1 cellular context compared by ENCODE assay signal in the genomic region with DNA sequence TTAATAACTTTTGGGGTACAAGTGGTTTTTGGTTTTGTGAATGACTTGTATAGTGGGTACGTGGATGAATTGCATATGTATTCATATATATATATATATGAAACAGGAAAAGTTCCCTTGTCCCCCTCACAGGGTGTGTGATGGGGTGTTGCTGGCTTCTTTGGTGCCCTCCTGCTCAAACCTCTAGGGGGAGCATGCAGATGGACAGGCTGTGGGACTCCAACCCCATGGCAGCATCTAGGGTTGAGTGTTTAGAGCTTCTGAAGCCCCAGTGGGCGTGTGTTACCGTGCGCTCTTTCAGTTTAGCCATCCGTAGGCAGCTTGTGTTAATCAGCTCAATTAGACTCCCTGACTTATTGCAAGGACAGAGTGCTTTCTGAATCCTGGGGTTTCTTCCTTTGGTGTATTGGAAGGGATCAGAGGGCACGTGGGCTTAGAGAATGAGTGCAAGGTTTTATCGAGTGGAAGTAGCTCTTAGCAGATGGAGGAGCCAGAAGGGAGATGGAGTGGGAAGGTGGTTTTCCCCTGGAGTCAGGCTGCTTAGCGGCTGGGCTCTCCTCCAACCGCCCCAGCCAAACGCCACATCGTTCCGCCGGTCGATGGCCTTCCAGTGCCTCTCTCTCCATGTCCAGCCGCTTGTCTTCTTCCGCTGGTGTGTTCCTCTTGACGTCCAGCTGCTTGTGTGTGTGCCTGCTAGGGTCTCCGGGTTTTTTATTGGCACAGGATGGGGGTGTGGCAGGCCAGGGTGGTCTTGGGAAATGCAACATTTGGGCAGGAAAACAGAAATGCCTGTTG.
TF ChIP-seq lines count a peak whose summit lies in the region.

No MANE protein-coding gene starts in this region.

TF ChIP-seq in WTC11, 78 proteins besides CTCF, POLR2A, EP300 and RAD21 (continued from another document):
- TF ChIP-seq, protein P1, sequence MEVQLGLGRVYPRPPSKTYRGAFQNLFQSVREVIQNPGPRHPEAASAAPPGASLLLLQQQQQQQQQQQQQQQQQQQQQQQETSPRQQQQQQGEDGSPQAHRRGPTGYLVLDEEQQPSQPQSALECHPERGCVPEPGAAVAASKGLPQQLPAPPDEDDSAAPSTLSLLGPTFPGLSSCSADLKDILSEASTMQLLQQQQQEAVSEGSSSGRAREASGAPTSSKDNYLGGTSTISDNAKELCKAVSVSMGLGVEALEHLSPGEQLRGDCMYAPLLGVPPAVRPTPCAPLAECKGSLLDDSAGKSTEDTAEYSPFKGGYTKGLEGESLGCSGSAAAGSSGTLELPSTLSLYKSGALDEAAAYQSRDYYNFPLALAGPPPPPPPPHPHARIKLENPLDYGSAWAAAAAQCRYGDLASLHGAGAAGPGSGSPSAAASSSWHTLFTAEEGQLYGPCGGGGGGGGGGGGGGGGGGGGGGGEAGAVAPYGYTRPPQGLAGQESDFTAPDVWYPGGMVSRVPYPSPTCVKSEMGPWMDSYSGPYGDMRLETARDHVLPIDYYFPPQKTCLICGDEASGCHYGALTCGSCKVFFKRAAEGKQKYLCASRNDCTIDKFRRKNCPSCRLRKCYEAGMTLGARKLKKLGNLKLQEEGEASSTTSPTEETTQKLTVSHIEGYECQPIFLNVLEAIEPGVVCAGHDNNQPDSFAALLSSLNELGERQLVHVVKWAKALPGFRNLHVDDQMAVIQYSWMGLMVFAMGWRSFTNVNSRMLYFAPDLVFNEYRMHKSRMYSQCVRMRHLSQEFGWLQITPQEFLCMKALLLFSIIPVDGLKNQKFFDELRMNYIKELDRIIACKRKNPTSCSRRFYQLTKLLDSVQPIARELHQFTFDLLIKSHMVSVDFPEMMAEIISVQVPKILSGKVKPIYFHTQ (CRISPR knock-in tag; IDR thresholded peaks at IDR 0.05), result no peak
- TF ChIP-seq SMAD4 (CRISPR knock-in tag; IDR thresholded peaks at IDR 0.05) (no peak), ARID4B (CRISPR knock-in tag; IDR thresholded peaks at IDR 0.05; ENCODE audit: borderline replicate concordance) (no peak), KAT7 (CRISPR knock-in tag; IDR thresholded peaks at IDR 0.05; ENCODE audit: borderline replicate concordance) (no peak), ZNF219 (CRISPR knock-in tag; IDR thresholded peaks at IDR 0.05; ENCODE audit: borderline replicate concordance) (no peak), E2F5 (CRISPR knock-in tag; IDR thresholded peaks at IDR 0.05) (no peak), SMAD3 (CRISPR knock-in tag; IDR thresholded peaks at IDR 0.05; ENCODE audit: borderline replicate concordance) (no peak), MAX (CRISPR knock-in tag; IDR thresholded peaks at IDR 0.05) (no peak), ATF3 (CRISPR knock-in tag; conservative IDR thresholded peaks at IDR 0.05) (no peak), NR2C2 (CRISPR knock-in tag; IDR thresholded peaks at IDR 0.05) (no peak), SP1 (CRISPR knock-in tag; conservative IDR thresholded peaks at IDR 0.05) (no peak), NFATC4 (CRISPR knock-in tag; IDR thresholded peaks at IDR 0.05) (no peak)
- TF ChIP-seq, protein P2, sequence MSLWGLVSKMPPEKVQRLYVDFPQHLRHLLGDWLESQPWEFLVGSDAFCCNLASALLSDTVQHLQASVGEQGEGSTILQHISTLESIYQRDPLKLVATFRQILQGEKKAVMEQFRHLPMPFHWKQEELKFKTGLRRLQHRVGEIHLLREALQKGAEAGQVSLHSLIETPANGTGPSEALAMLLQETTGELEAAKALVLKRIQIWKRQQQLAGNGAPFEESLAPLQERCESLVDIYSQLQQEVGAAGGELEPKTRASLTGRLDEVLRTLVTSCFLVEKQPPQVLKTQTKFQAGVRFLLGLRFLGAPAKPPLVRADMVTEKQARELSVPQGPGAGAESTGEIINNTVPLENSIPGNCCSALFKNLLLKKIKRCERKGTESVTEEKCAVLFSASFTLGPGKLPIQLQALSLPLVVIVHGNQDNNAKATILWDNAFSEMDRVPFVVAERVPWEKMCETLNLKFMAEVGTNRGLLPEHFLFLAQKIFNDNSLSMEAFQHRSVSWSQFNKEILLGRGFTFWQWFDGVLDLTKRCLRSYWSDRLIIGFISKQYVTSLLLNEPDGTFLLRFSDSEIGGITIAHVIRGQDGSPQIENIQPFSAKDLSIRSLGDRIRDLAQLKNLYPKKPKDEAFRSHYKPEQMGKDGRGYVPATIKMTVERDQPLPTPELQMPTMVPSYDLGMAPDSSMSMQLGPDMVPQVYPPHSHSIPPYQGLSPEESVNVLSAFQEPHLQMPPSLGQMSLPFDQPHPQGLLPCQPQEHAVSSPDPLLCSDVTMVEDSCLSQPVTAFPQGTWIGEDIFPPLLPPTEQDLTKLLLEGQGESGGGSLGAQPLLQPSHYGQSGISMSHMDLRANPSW (CRISPR knock-in tag; conservative IDR thresholded peaks at IDR 0.05; ENCODE audit: low read depth), result no peak
- TF ChIP-seq, protein P3, sequence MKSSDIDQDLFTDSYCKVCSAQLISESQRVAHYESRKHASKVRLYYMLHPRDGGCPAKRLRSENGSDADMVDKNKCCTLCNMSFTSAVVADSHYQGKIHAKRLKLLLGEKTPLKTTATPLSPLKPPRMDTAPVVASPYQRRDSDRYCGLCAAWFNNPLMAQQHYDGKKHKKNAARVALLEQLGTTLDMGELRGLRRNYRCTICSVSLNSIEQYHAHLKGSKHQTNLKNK (CRISPR knock-in tag; IDR thresholded peaks at IDR 0.05), result no peak
- TF ChIP-seq, protein P4, sequence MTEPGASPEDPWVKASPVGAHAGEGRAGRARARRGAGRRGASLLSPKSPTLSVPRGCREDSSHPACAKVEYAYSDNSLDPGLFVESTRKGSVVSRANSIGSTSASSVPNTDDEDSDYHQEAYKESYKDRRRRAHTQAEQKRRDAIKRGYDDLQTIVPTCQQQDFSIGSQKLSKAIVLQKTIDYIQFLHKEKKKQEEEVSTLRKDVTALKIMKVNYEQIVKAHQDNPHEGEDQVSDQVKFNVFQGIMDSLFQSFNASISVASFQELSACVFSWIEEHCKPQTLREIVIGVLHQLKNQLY (CRISPR knock-in tag; IDR thresholded peaks at IDR 0.05), result no peak
- TF ChIP-seq, protein P5, sequence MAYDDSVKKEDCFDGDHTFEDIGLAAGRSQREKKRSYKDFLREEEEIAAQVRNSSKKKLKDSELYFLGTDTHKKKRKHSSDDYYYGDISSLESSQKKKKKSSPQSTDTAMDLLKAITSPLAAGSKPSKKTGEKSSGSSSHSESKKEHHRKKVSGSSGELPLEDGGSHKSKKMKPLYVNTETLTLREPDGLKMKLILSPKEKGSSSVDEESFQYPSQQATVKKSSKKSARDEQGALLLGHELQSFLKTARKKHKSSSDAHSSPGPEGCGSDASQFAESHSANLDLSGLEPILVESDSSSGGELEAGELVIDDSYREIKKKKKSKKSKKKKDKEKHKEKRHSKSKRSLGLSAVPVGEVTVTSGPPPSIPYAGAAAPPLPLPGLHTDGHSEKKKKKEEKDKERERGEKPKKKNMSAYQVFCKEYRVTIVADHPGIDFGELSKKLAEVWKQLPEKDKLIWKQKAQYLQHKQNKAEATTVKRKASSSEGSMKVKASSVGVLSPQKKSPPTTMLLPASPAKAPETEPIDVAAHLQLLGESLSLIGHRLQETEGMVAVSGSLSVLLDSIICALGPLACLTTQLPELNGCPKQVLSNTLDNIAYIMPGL (CRISPR knock-in tag; IDR thresholded peaks at IDR 0.05), result no peak
TF ChIP-seq in WTC11: peak in this region for 0.
